Comparison of ENCODE assay signal across 10 cellular contexts in genomic region chr1:214296860-214297699, GRCh38. TPM values are rescaled to one million over a fixed set of nuclear protein-coding genes. Genes with fewer than 3 reads are reported as not detected.
DNase-seq lines count a peak whose midpoint lies in the region; ATAC-seq and TF ChIP-seq lines count a peak whose summit lies in the region.
"Had no signal": no experiment of that assay in that cellular context is flagged by ENCODE, and none has a peak within 500 bp of the region (broad histone marks: within the 10 kb centered on the region; RNA-seq: fewer than 3 reads in every experiment).

No MANE protein-coding gene starts in this region.

- H3K27ac ChIP-seq in AG04450 (ENCODE audit: low read depth, low read length) (peak overlapping the region; percentile 21), HUES6 (ENCODE audit: low read depth, low read length) (peak overlapping the region; percentile 59; the same call in 1 of the 2 replicates), mammary epithelial cell (ENCODE audit: insufficient read depth, low read depth, low read length) (no peak overlapping the region), left lung (no peak overlapping the region)

- H3K9me3 ChIP-seq in AG04450 (ENCODE audit: control insufficient read depth, insufficient read depth, low read length) (no peaks in the 10 kb centered on the region), HUES6 (ENCODE audit: control insufficient read depth, insufficient read depth, low read depth, low read length) (no peaks in the 10 kb centered on the region), mammary epithelial cell (replicated peaks; ENCODE audit: insufficient read depth, low read length) (no peaks in the 10 kb centered on the region), left lung (no peaks in the 10 kb centered on the region)

- POLR2A ChIA-PET in AG04450 (lab: Yijun Ruan, JAX) = interaction anchor here (1.2 kb wide), 1 partner anchor 16 kb away, joined by 3 read pairs; the partner anchor contains the start of gene SMYD2

- intact Hi-C loops in mammary epithelial cell (cut with micrococcal nuclease) = no loop called here
- intact Hi-C loops in left lung (cut with DNase I) = no loop called here

- CTCF ChIA-PET in AG04450 (lab: Charles Lee) (interaction anchor here (1.7 to 4.2 kb wide), 2 partner anchors 19 to 36 kb away, joined by 3 to 28 read pairs; no protein-coding TSS in a partner anchor), mammary epithelial cell (lab: Charles Lee; ENCODE audit: low non-redundant PET) (interaction anchor here (0.6 kb wide), 1 partner anchor 14 kb away, joined by 4 read pairs; no protein-coding TSS in a partner anchor)

- H3K4me1 ChIP-seq in HUES6 (ENCODE audit: control insufficient read depth, insufficient read depth, low read length) (peaks cover 45% of the 10 kb centered on the region), mammary epithelial cell (ENCODE audit: insufficient read depth, low read length) (no peaks in the 10 kb centered on the region), left lung (peaks cover 0 to 15% of the 10 kb centered on the region in 2 donors)

- peaks cover 85% of the 10 kb centered on the region for H3K79me2 ChIP-seq in mammary epithelial cell (ENCODE audit: insufficient read depth, low read length)

- dilution Hi-C loops in mammary epithelial cell (cut with HindIII; ENCODE audit: low sequenced_read_pairs) = no loop called here

- DNase-seq in AG04450 (ENCODE audit: low read depth, low spot score) = peak; percentile 67
- peak; percentile 46 for DNase-seq in mammary epithelial cell
- no peak for DNase-seq in left lung
- DNase-seq in anterior cingulate cortex (lab: John Stamatoyannopoulos, UW) = no peak
- DNase-seq in NK-92 treated with Interleukin-12 subunit alpha and Interleukin-12 subunit beta, amount 100 ng/mL, for 24 hours (lab: John Stamatoyannopoulos, UW) = no peak
- DNase-seq: NCI-H1930 had no signal

- peaks cover 3% of the 10 kb centered on the region for H4K20me1 ChIP-seq in mammary epithelial cell (ENCODE audit: insufficient read depth, low read length)

- 88% methylated on average over 8 of the region's 8 CpGs for WGBS in mammary epithelial cell (ENCODE audit: low coverage, missing lambda C conversion rate)

- in situ Hi-C loops in mammary epithelial cell (cut with MboI; ENCODE audit: low sequenced_read_pairs in 2 of 2) = no loop called here

- TF ChIP-seq CTCF in AG04450 (IDR thresholded peaks at IDR 0.05; ENCODE audit: low read depth, low read length) = no peak
- TF ChIP-seq CTCF in mammary epithelial cell (conservative IDR thresholded peaks at IDR 0.05 in 1 of 2, IDR thresholded peaks at IDR 0.05 in 1 of 2; ENCODE audit: extremely low read depth in 1 of 2, insufficient read depth in 1 of 2, low read depth in 1 of 2, low read length in 2 of 2) = no peak
- no peak for TF ChIP-seq CTCF in left lung (IDR thresholded peaks at IDR 0.05)

- H2AFZ ChIP-seq in mammary epithelial cell (ENCODE audit: low read depth, low read length) = no peak overlapping the region

- H3K9ac ChIP-seq in HUES6 (ENCODE audit: low read length) (peak overlapping the region; percentile 51), mammary epithelial cell (ENCODE audit: insufficient read depth, low read length) (no peak overlapping the region)

- BruUV-seq in mammary epithelial cell (replicated peaks; lab: Mats Ljungman, UMichigan) = no TSS peak

- H3K27me3 ChIP-seq in AG04450 (ENCODE audit: control insufficient read depth, insufficient read depth, low read length) (no peaks in the 10 kb centered on the region), HUES6 (ENCODE audit: control insufficient read depth, insufficient read depth, low read length) (peaks cover 8% of the 10 kb centered on the region; the same call in 1 of the 2 replicates), mammary epithelial cell (ENCODE audit: insufficient read depth, low read length) (no peaks in the 10 kb centered on the region), left lung (no peaks in the 10 kb centered on the region)

- H3K4me3 ChIP-seq in AG04450 (ENCODE audit: low read depth, low read length) = no peak overlapping the region
- peak overlapping the region; percentile 3; the same call in 1 of the 2 replicates for H3K4me3 ChIP-seq in HUES6 (ENCODE audit: low read depth, low read length)
- H3K4me3 ChIP-seq in mammary epithelial cell (replicated peaks in 1 of 3; ENCODE audit: insufficient read depth in 1 of 3, low read depth in 2 of 3, low read length in 3 of 3) = no peak overlapping the region
- no peak overlapping the region for H3K4me3 ChIP-seq in left lung
- H3K4me3 ChIP-seq: GM12878 had no signal

- ATAC-seq in left lung (peak; percentile 52), GM18519 (IDR thresholded peaks at IDR 0.05; ENCODE audit: low FRiP score, unreplicated experiment) (no peak), esophagus mucosa (no peak)

- H3K4me2 ChIP-seq in mammary epithelial cell (ENCODE audit: insufficient read depth, low read depth, low read length) = no peak overlapping the region

- H3K36me3 ChIP-seq in HUES6 (ENCODE audit: control insufficient read depth, insufficient read depth, low read length) (no peaks in the 10 kb centered on the region), mammary epithelial cell (ENCODE audit: insufficient read depth, low read length) (no peaks in the 10 kb centered on the region), left lung (no peaks in the 10 kb centered on the region)

RNA-seq across cellular contexts. Expression of gene SMYD2, which starts 16.1 kb away (rescaled TPM):
- polyA plus RNA-seq in AG04450 (2011; rRNA removed) = 47.6 and 54.7 TPM in 2 replicates
- polyA minus RNA-seq in AG04450 (2011; rRNA and poly(A)+ RNA removed) = 23.2 and 27.5 TPM in 2 replicates
- total RNA-seq in mammary epithelial cell = 10 to 100 TPM; 41.3 to 42.1 TPM
- 48.8 TPM for polyA plus RNA-seq in mammary epithelial cell
- 39.4 TPM for polyA minus RNA-seq in mammary epithelial cell
- total RNA-seq in left lung = 10 to 100 TPM; 33.2 to 36.5 TPM
- total RNA-seq in esophagus mucosa = 32.1 TPM

Comparison
In these comparisons a context has a peak if more than half of its experiments do, and no peak if none do; other contexts are left out.
1. DNase-seq: peak in AG04450 (single experiment) and mammary epithelial cell (single experiment); none in left lung (0 of 2), anterior cingulate cortex (0 of 58) and NK-92 treated with Interleukin-12 subunit alpha and Interleukin-12 subunit beta, amount 100 ng/mL, for 24 hours (single experiment).
2. H3K27ac ChIP-seq: peak in AG04450 (single experiment) and HUES6 (single experiment); none in mammary epithelial cell (single experiment) and left lung (0 of 2).